16 cellular contexts compared by ENCODE assay signal in genomic region chr16:89072216-89073130, GRCh38. TPM values are rescaled to one million over a fixed set of nuclear protein-coding genes. Genes with fewer than 3 reads are reported as not detected.
A peak's percentile ranks its signal among the peaks of the same experiment; 100 is the strongest.
DNase-seq lines count a peak whose midpoint lies in the region; ATAC-seq and TF ChIP-seq lines count a peak whose summit lies in the region.
"Had no signal": no experiment of that assay in that cellular context is flagged by ENCODE, and none has a peak within 500 bp of the region (broad histone marks: within the 10 kb centered on the region; RNA-seq: fewer than 3 reads in every experiment).

No MANE protein-coding gene starts in this region.

- no peak for TF ChIP-seq POLR2A in thyroid gland (IDR thresholded peaks at IDR 0.05)

- no peak overlapping the region for H3K4me3 ChIP-seq in heart right ventricle
- no peak overlapping the region for H3K4me3 ChIP-seq in thyroid gland (replicated peaks in 1 of 3)
- H3K4me3 ChIP-seq: A549, ovary, transverse colon had no signal

- TF ChIP-seq CTCF in heart right ventricle (IDR thresholded peaks at IDR 0.05) (no peak), thyroid gland (IDR thresholded peaks at IDR 0.05) (no peak)

- H3K4me1 ChIP-seq in heart right ventricle (peaks cover 0 to 9% (median 0%) of the 10 kb centered on the region in 9 donors), thyroid gland (no peaks in the 10 kb centered on the region)
- H3K4me1 ChIP-seq: A549 had no signal

- intact Hi-C loops in heart right ventricle (cut with DNase I): no loop called here
- intact Hi-C loops in sciatic nerve (cut with DNase I): no loop called here
- intact Hi-C loops in thyroid gland (cut with DNase I): no loop called here

- H3K9me3 ChIP-seq in heart right ventricle: peaks cover 0 to 8% (median 0%) of the 10 kb centered on the region in 11 donors
- H3K9me3 ChIP-seq in thyroid gland: no peaks in the 10 kb centered on the region
- H3K9me3 ChIP-seq: ovary, transverse colon had no signal

- H3K27me3 ChIP-seq in heart right ventricle: peaks cover 0 to 39% (median 18%) of the 10 kb centered on the region in 7 donors
- H3K27me3 ChIP-seq in thyroid gland: no peaks in the 10 kb centered on the region
- H3K27me3 ChIP-seq: ovary had no signal

- peak; percentile 46 to 89 (median 76) for ATAC-seq in heart right ventricle
- peak; percentile 32 for ATAC-seq in sciatic nerve
- ATAC-seq: T-helper 17 cell had no signal

- H3K27ac ChIP-seq in heart right ventricle (no peak overlapping the region), thyroid gland (no peak overlapping the region)
- H3K27ac ChIP-seq: A549, ovary, transverse colon had no signal

- peak; percentile 10 for DNase-seq in NCI-H345 (lab: John Stamatoyannopoulos, UW)
- no peak for DNase-seq in NCI-H345 treated with DMSO at 0.1 percent for 48 hours (lab: John Stamatoyannopoulos, UW; ENCODE audit: unreplicated experiment)
- DNase-seq in RPMI7951 (ENCODE audit: low read depth): peak; percentile 27
- DNase-seq in heart right ventricle: peak in 1 of 2 donors; percentile 44
- DNase-seq in sciatic nerve (ENCODE audit: low spot score): no peak
- DNase-seq in NCI-H2029 treated with DMSO at 0.1 percent for 48 hours (lab: John Stamatoyannopoulos, UW): no peak
- DNase-seq in NCI-H2081 (lab: John Stamatoyannopoulos, UW): no peak
- no peak for DNase-seq in thyroid gland
- DNase-seq: activated CD4-positive, alpha-beta T cell treated with anti-CD3 and anti-CD28 coated beads, Interleukin-2, amount 10 ng/mL, durations not matched to agents 24 days and 14 days; effector memory CD4-positive, alpha-beta T cell; hippocampal formation; NCI-H187; ovary; T-helper 17 cell had no signal

- WGBS in heart right ventricle, 2 donors: 54 to 58% methylated on average over 34 of the region's 34 CpGs
- 71 to 77% methylated on average over 15 to 24 of the region's 34 CpGs for WGBS in thyroid gland, 2 donors

- no peaks in the 10 kb centered on the region for H3K36me3 ChIP-seq in heart right ventricle
- no peaks in the 10 kb centered on the region for H3K36me3 ChIP-seq in thyroid gland
- H3K36me3 ChIP-seq: ovary, transverse colon had no signal

RNA-seq across cellular contexts. Expression of gene ACSF3, which starts 21.2 kb away (rescaled TPM):
- 10.8 and 12.8 TPM in 2 replicates for total RNA-seq in RPMI7951 (2014; rRNA removed; shearing (Covaris generic))
- total RNA-seq in heart right ventricle (10 to 100 TPM; 11.0 to 22.5 (median 17.8) TPM), sciatic nerve (41.1 TPM), thyroid gland (10 to 100 TPM; 30.1 to 51.2 (median 33.4) TPM)
- polyA plus RNA-seq in heart right ventricle: 10 to 100 TPM; 14.7 to 36.9 TPM

Comparison
In these comparisons a context has a peak if more than half of its experiments do, and no peak if none do; other contexts are left out.
1. DNase-seq: peak in NCI-H345 (single experiment) and RPMI7951 (single experiment); none in NCI-H345 treated with DMSO at 0.1 percent for 48 hours (single experiment), sciatic nerve (single experiment), NCI-H2029 treated with DMSO at 0.1 percent for 48 hours (single experiment), NCI-H2081 (0 of 2) and thyroid gland (0 of 2).